In genomic region chr10:63703113-63703670, GRCh38 we compare ENCODE assay signal across 9 cellular contexts.
A peak's percentile ranks its signal among the peaks of the same experiment; 100 is the strongest.
DNase-seq lines count a peak whose midpoint lies in the region; ATAC-seq and TF ChIP-seq lines count a peak whose summit lies in the region.
"Had no signal": no experiment of that assay in that cellular context is flagged by ENCODE, and none has a peak within 500 bp of the region (broad histone marks: within the 10 kb centered on the region; RNA-seq: fewer than 3 reads in every experiment).

No MANE protein-coding gene starts in this region.

- H3K4me1 ChIP-seq in left ventricle myocardium inferior, result peaks cover 58% of the 10 kb centered on the region
- H3K4me1 ChIP-seq in subcutaneous abdominal adipose tissue (ENCODE audit: control insufficient read depth in 5 of 5, insufficient read depth in 5 of 5, low read length in 5 of 5), result peaks cover 11 to 43% (median 32%) of the 10 kb centered on the region in 5 donors

- no peaks in the 10 kb centered on the region for H3K9me3 ChIP-seq in left ventricle myocardium inferior (replicated peaks)
- H3K9me3 ChIP-seq in subcutaneous abdominal adipose tissue (ENCODE audit: control insufficient read depth in 5 of 5, low read length in 5 of 5), result no peaks in the 10 kb centered on the region

- peak; percentile 45 for ATAC-seq in Right ventricle myocardium superior (ENCODE audit: poor library complexity)
- ATAC-seq in GM21528 (IDR thresholded peaks at IDR 0.05; ENCODE audit: low FRiP score, unreplicated experiment), result no peak
- no peak for ATAC-seq in GM18909 (IDR thresholded peaks at IDR 0.05; ENCODE audit: poor library complexity, unreplicated experiment)

- H3K27me3 ChIP-seq in left ventricle myocardium inferior (ENCODE audit: low read depth), result no peaks in the 10 kb centered on the region
- H3K27me3 ChIP-seq in subcutaneous abdominal adipose tissue (ENCODE audit: control insufficient read depth in 5 of 5, insufficient read depth in 4 of 5, low read length in 5 of 5), result no peaks in the 10 kb centered on the region

- no peak overlapping the region for H3K9ac ChIP-seq in subcutaneous abdominal adipose tissue (ENCODE audit: low read length in 5 of 5)

- intact Hi-C loops in Right ventricle myocardium superior (cut with DNase I), result no loop called here
- intact Hi-C loops in left ventricle myocardium inferior (cut with micrococcal nuclease), result no loop called here

- no peak for TF ChIP-seq CTCF in left ventricle myocardium inferior (IDR thresholded peaks at IDR 0.05; ENCODE audit: borderline replicate concordance)

- H3K36me3 ChIP-seq in left ventricle myocardium inferior, result no peaks in the 10 kb centered on the region
- H3K36me3 ChIP-seq in subcutaneous abdominal adipose tissue (ENCODE audit: control insufficient read depth in 5 of 5, insufficient read depth in 5 of 5, low read length in 5 of 5), result no peaks in the 10 kb centered on the region

- no peak for DNase-seq in Right ventricle myocardium superior
- no peak for DNase-seq in left ventricle myocardium inferior
- peak; percentile 90 for DNase-seq in NCI-H2029 treated with DMSO at 0.1 percent for 48 hours (lab: John Stamatoyannopoulos, UW)
- DNase-seq in GOT3 (lab: John Stamatoyannopoulos, UW), result no peak
- DNase-seq: T-helper 1 cell had no signal

- no peak overlapping the region for H3K27ac ChIP-seq in left ventricle myocardium inferior (replicated peaks)
- peak overlapping the region; percentile 23 for H3K27ac ChIP-seq in cingulate gyrus (ENCODE audit: low read depth, low read length)
- peak overlapping the region; percentile 3 for H3K27ac ChIP-seq in subcutaneous abdominal adipose tissue (ENCODE audit: low read depth, low read length)

- H3K4me3 ChIP-seq in left ventricle myocardium inferior, result no peak overlapping the region
- no peak overlapping the region for H3K4me3 ChIP-seq in subcutaneous abdominal adipose tissue (ENCODE audit: low read depth in 1 of 5, low read length in 5 of 5)
